ENCODE assay signal across 22 cellular contexts in genomic region chr2:158754303-158754611, GRCh38. TPM values are rescaled to one million over a fixed set of nuclear protein-coding genes. Genes with fewer than 3 reads are reported as not detected.
DNase-seq lines count a peak whose midpoint lies in the region; ATAC-seq and TF ChIP-seq lines count a peak whose summit lies in the region.
"Had no signal": no experiment of that assay in that cellular context is flagged by ENCODE, and none has a peak within 500 bp of the region (broad histone marks: within the 10 kb centered on the region; RNA-seq: fewer than 3 reads in every experiment).

No MANE protein-coding gene starts in this region.

- peak overlapping the region; percentile 62 for H3K4me2 ChIP-seq in OCI-LY3 (ENCODE audit: low read length)

- no peaks in the 10 kb centered on the region for H3K9me3 ChIP-seq in OCI-LY3 (ENCODE audit: insufficient read depth, low read length)
- H3K9me3 ChIP-seq: upper lobe of left lung had no signal

- DNase-seq in mesothelial cell of epicardium (ENCODE audit: low spot score in 2 of 2, unreplicated experiment in 2 of 2) (no peak), WTC11 (ENCODE audit: low spot score) (no peak), D341Med (ENCODE audit: low spot score) (no peak)
- DNase-seq in activated T-cell treated with anti-CD3 and anti-CD28 coated beads, Interleukin-2, amount 50 U/mL, for 24 hours = no peak
- DNase-seq: activated effector memory CD4-positive, alpha-beta T cell treated with Interleukin-2 at 50 U/mL for 16 hours; aorta; cortex of kidney; psoas muscle; upper lobe of left lung had no signal

- H2AFZ ChIP-seq in OCI-LY3 (ENCODE audit: low read depth, low read length) = no peak overlapping the region

- no peaks in the 10 kb centered on the region for H3K79me2 ChIP-seq in OCI-LY3 (ENCODE audit: low read length)

- H3K27ac ChIP-seq in C4-2B (no peak overlapping the region), OCI-LY3 (ENCODE audit: low read length) (no peak overlapping the region)
- H3K27ac ChIP-seq: epithelial cell of prostate, gastroesophageal sphincter, psoas muscle, upper lobe of left lung had no signal

- H3K9ac ChIP-seq in OCI-LY3 (ENCODE audit: low read length) = no peak overlapping the region

- H3K4me3 ChIP-seq in OCI-LY3 (ENCODE audit: low read length) = peak overlapping the region; percentile 53

- H3K4me1 ChIP-seq in OCI-LY3 (ENCODE audit: low read length) = no peaks in the 10 kb centered on the region
- H3K4me1 ChIP-seq: psoas muscle had no signal

- H3K27me3 Mint-ChIP-seq in mesothelial cell of epicardium (ENCODE audit: low read depth) = peaks cover 17% of the 10 kb centered on the region
- no peaks in the 10 kb centered on the region for H3K27me3 Mint-ChIP-seq in WTC11 (ENCODE audit: low read depth)
- H3K27me3 Mint-ChIP-seq in activated T-cell treated with anti-CD3 and anti-CD28 coated beads, Interleukin-2, amount 50 U/mL, for 24 hours = peaks cover 21% of the 10 kb centered on the region

- CTCF ChIA-PET in WTC11 (lab: Charles Lee) = interaction anchor here (0.6 to 7.3 kb wide), 50 partner anchors 8 to 740 kb away, joined by 3 to 92 read pairs (median 4); partner anchors contain the start of genes CCDC148, DAPL1, PKP4 and TANC1

- H3K27ac Mint-ChIP-seq in mesothelial cell of epicardium (peak overlapping the region; percentile 78), WTC11 (no peak overlapping the region)
- no peak overlapping the region for H3K27ac Mint-ChIP-seq in activated T-cell treated with anti-CD3 and anti-CD28 coated beads, Interleukin-2, amount 50 U/mL, for 24 hours
- H3K27ac Mint-ChIP-seq: CD8-positive, alpha-beta memory T cell; IgD-negative memory B cell; naive thymus-derived CD4-positive, alpha-beta T cell; T-cell had no signal

- peaks cover 3% of the 10 kb centered on the region for H3K27me3 ChIP-seq in OCI-LY3 (ENCODE audit: low read depth, low read length)
- H3K27me3 ChIP-seq: gastroesophageal sphincter, upper lobe of left lung had no signal

- no peaks in the 10 kb centered on the region for H3K36me3 ChIP-seq in OCI-LY3 (replicated peaks; ENCODE audit: low read depth, low read length)
- H3K36me3 ChIP-seq: gastroesophageal sphincter, upper lobe of left lung had no signal

- TF ChIP-seq CTCF in C4-2B (conservative IDR thresholded peaks at IDR 0.05) (peak; percentile 76), OCI-LY3 (IDR thresholded peaks at IDR 0.05; ENCODE audit: low read depth, low read length) (no peak), mesothelial cell of epicardium (IDR thresholded peaks at IDR 0.05; ENCODE audit: unreplicated experiment) (peak; percentile 45), WTC11 (IDR thresholded peaks at IDR 0.05) (no peak; the same call in 1 of the 2 replicates)

- H4K20me1 ChIP-seq in OCI-LY3 (ENCODE audit: insufficient read depth, low read length) = no peaks in the 10 kb centered on the region

- ATAC-seq in GM21723 (IDR thresholded peaks at IDR 0.05; ENCODE audit: unreplicated experiment) = peak; percentile 14
- no peak for ATAC-seq in WTC11
- no peak for ATAC-seq in esophagus mucosa

- H3K4me3 Mint-ChIP-seq in mesothelial cell of epicardium (peak overlapping the region; percentile 55), WTC11 (no peak overlapping the region)
- H3K4me3 Mint-ChIP-seq in activated T-cell treated with anti-CD3 and anti-CD28 coated beads, Interleukin-2, amount 50 U/mL, for 24 hours = no peak overlapping the region
- H3K4me3 Mint-ChIP-seq: CD8-positive, alpha-beta memory T cell; IgD-negative memory B cell; naive thymus-derived CD4-positive, alpha-beta T cell; T-cell had no signal

- POLR2A ChIA-PET in WTC11 (lab: Charles Lee) = interaction anchor here (0.9 kb wide), 1 partner anchor 9 kb away, joined by 3 read pairs; no protein-coding TSS in a partner anchor

- H3K4me1 Mint-ChIP-seq in mesothelial cell of epicardium (peaks cover 21% of the 10 kb centered on the region), WTC11 (peaks cover 8% of the 10 kb centered on the region)
- peaks cover 4% of the 10 kb centered on the region for H3K4me1 Mint-ChIP-seq in activated T-cell treated with anti-CD3 and anti-CD28 coated beads, Interleukin-2, amount 50 U/mL, for 24 hours (ENCODE audit: low read depth)
- H3K4me1 Mint-ChIP-seq: CD8-positive, alpha-beta memory T cell; IgD-negative memory B cell; naive thymus-derived CD4-positive, alpha-beta T cell; T-cell had no signal

- H3K36me3 Mint-ChIP-seq in mesothelial cell of epicardium = no peaks in the 10 kb centered on the region
- H3K36me3 Mint-ChIP-seq in WTC11 = peaks cover 4% of the 10 kb centered on the region; the same call in 1 of the 2 replicates
- H3K36me3 Mint-ChIP-seq in activated T-cell treated with anti-CD3 and anti-CD28 coated beads, Interleukin-2, amount 50 U/mL, for 24 hours (ENCODE audit: low read depth) = no peaks in the 10 kb centered on the region
- H3K36me3 Mint-ChIP-seq: CD8-positive, alpha-beta memory T cell; IgD-negative memory B cell; naive thymus-derived CD4-positive, alpha-beta T cell; T-cell had no signal

- H3K9me3 Mint-ChIP-seq in mesothelial cell of epicardium (peaks cover 6% of the 10 kb centered on the region), WTC11 (peaks cover 5% of the 10 kb centered on the region)
- H3K9me3 Mint-ChIP-seq in activated T-cell treated with anti-CD3 and anti-CD28 coated beads, Interleukin-2, amount 50 U/mL, for 24 hours = no peaks in the 10 kb centered on the region
- H3K9me3 Mint-ChIP-seq: IgD-negative memory B cell; naive thymus-derived CD4-positive, alpha-beta T cell; T-cell had no signal

TF ChIP-seq in WTC11, 78 proteins besides CTCF, POLR2A, EP300 and RAD21:
- TF ChIP-seq ESRRA (CRISPR knock-in tag; IDR thresholded peaks at IDR 0.05; ENCODE audit: borderline replicate concordance) (no peak), SOX15 (CRISPR knock-in tag; IDR thresholded peaks at IDR 0.05) (no peak)
TF ChIP-seq in WTC11: peak in this region for 0.

RNA-seq across cellular contexts. Expression of gene DAPL1, which starts 40.9 kb away (rescaled TPM):
- total RNA-seq in mesothelial cell of epicardium (0.71 TPM in 1 of 3 replicates, not detected in the others), WTC11 (2021) (not detected in 3 replicates), esophagus mucosa (179 TPM)
- total RNA-seq: aorta; CD8-positive, alpha-beta memory T cell; H1; liver; naive thymus-derived CD4-positive, alpha-beta T cell; psoas muscle; RPMI7951; T-cell had no signal

Comparison
In these comparisons a context has a peak if more than half of its experiments do, and no peak if none do; other contexts are left out.
1. CTCF ChIP-seq: peak in C4-2B (single experiment) and mesothelial cell of epicardium (single experiment); none in OCI-LY3 (single experiment) and WTC11 (single experiment).
2. RNA of gene DAPL1, which starts 40.9 kb away (total RNA-seq): 179 TPM in esophagus mucosa (single experiment); 0.71 TPM in mesothelial cell of epicardium and not detected in WTC11; every median in the first group is over 100 times any median in the second.